ENCODE assay signal across 8 cellular contexts in the genomic region with DNA sequence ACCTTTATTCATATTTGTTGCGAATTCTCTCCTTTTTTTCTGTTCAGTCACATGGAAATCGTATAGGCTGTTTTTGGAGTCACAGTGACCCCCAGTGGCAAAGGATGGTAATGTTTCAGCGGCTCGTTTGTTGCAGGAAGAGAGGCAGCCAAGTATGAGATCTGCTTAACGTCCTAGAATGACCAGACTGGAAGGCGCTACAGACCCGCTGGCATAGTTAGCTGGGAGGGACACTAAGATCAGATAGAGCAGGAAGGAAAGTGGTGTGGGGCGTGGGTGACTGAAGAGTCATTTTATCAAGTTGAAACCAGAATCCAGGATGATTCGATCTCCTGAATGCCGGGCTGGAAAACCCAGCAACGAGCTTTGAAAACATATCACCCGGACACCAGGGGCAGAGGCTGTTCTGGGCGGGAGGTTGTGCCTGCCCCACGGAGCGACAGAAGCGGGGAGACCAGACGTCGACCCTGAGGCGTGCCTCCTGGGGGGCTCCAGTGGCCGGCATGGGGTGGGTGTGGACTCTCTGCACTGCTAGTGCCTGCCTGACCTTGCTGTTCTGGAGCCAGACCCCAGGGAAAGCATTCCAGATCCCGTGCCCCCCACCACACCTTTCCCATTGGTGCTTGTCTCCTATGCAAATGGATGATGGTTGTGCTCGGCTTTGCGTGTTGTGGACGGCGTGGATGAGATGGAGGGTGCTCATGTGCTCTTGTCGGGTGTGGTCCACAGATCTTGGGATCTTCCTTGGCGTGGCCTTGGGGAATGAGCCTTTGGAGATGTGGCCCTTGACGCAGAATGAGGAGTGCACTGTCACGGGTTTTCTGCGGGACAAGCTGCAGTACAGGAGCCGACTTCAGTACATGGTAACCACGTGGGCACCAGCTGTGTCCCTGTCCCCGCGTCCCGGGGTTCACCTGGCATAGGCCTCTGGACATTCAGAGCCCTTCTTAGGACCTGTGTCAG. TPM values are rescaled to one million over a fixed set of nuclear protein-coding genes. Genes with fewer than 3 reads are reported as not detected.
DNase-seq lines count a peak whose midpoint lies in the region; ATAC-seq and TF ChIP-seq lines count a peak whose summit lies in the region.

No MANE protein-coding gene starts in this region.

- H3K4me3 Mint-ChIP-seq in activated naive CD8-positive, alpha-beta T cell treated with anti-CD3 and anti-CD28 coated beads, Interleukin-2, amount 10 ng/mL, durations not matched to agents 7 days and 5 days = peak overlapping the region; percentile 84
- H3K4me3 Mint-ChIP-seq in type B pancreatic cell = peak overlapping the region; percentile 21

- peak overlapping the region; percentile 90 for H3K27ac Mint-ChIP-seq in activated naive CD8-positive, alpha-beta T cell treated with anti-CD3 and anti-CD28 coated beads, Interleukin-2, amount 10 ng/mL, durations not matched to agents 7 days and 5 days
- peak overlapping the region; percentile 5 for H3K27ac Mint-ChIP-seq in type B pancreatic cell

- DNase-seq in NK-92 treated with Interleukin-12 subunit alpha and Interleukin-12 subunit beta, amount 100 ng/mL, for 24 hours (lab: John Stamatoyannopoulos, UW) = peak; percentile 15
- DNase-seq in NK-92 (lab: John Stamatoyannopoulos, UW; ENCODE audit: unreplicated experiment) (no peak), NAMALWA (ENCODE audit: low spot score) (peak; percentile 92), SW 1271 (lab: John Stamatoyannopoulos, UW) (peak; percentile 41 to 80), cardiac muscle cell (ENCODE audit: low read depth in 1 of 2, low spot score in 1 of 2) (peak; percentile 79 to 88), posterior vena cava (ENCODE audit: low spot score) (peak; percentile 88), type B pancreatic cell (ENCODE audit: extremely low spot score, unreplicated experiment) (peak; percentile 83)
- peak; percentile 81 for DNase-seq in activated naive CD8-positive, alpha-beta T cell treated with anti-CD3 and anti-CD28 coated beads, Interleukin-2, amount 10 ng/mL, durations not matched to agents 7 days and 5 days

- H3K27ac ChIP-seq in cardiac muscle cell = no peak overlapping the region

- H3K27me3 ChIP-seq in cardiac muscle cell = no peaks in the 10 kb centered on the region

- H3K4me1 Mint-ChIP-seq in activated naive CD8-positive, alpha-beta T cell treated with anti-CD3 and anti-CD28 coated beads, Interleukin-2, amount 10 ng/mL, durations not matched to agents 7 days and 5 days = peaks cover 4% of the 10 kb centered on the region
- H3K4me1 Mint-ChIP-seq in type B pancreatic cell (ENCODE audit: unreplicated experiment) = peaks cover 6% of the 10 kb centered on the region

- no peaks in the 10 kb centered on the region for H3K9me3 ChIP-seq in cardiac muscle cell (ENCODE audit: low read depth)

- ATAC-seq in activated naive CD8-positive, alpha-beta T cell treated with anti-CD3 and anti-CD28 coated beads, Interleukin-2, amount 10 ng/mL, durations not matched to agents 7 days and 5 days (ENCODE audit: low read depth) = peak; percentile 83

- H3K9me3 Mint-ChIP-seq in activated naive CD8-positive, alpha-beta T cell treated with anti-CD3 and anti-CD28 coated beads, Interleukin-2, amount 10 ng/mL, durations not matched to agents 7 days and 5 days = no peaks in the 10 kb centered on the region
- H3K9me3 Mint-ChIP-seq in type B pancreatic cell = no peaks in the 10 kb centered on the region

- POLR2A ChIA-PET in activated naive CD8-positive, alpha-beta T cell treated with anti-CD3 and anti-CD28 coated beads, Interleukin-2, amount 10 ng/mL, durations not matched to agents 7 days and 5 days (lab: Charles Lee) = interaction anchor here (1.4 kb wide), 2 partner anchors 145 to 365 kb away, joined by 3 read pairs; partner anchors contain the start of gene AARS1

- TF ChIP-seq CTCF in cardiac muscle cell (IDR thresholded peaks at IDR 0.05; ENCODE audit: low read depth, low read length) (peak; percentile 83), type B pancreatic cell (conservative IDR thresholded peaks at IDR 0.05) (peak; percentile 94)

- no peaks in the 10 kb centered on the region for H3K36me3 ChIP-seq in cardiac muscle cell

- H3K27me3 Mint-ChIP-seq in activated naive CD8-positive, alpha-beta T cell treated with anti-CD3 and anti-CD28 coated beads, Interleukin-2, amount 10 ng/mL, durations not matched to agents 7 days and 5 days = peaks cover 6% of the 10 kb centered on the region
- H3K27me3 Mint-ChIP-seq in type B pancreatic cell = no peaks in the 10 kb centered on the region

- H3K36me3 Mint-ChIP-seq in activated naive CD8-positive, alpha-beta T cell treated with anti-CD3 and anti-CD28 coated beads, Interleukin-2, amount 10 ng/mL, durations not matched to agents 7 days and 5 days = no peaks in the 10 kb centered on the region
- H3K36me3 Mint-ChIP-seq in type B pancreatic cell = no peaks in the 10 kb centered on the region

- intact Hi-C loops in posterior vena cava (cut with DNase I) = loop anchor here (10.0 kb wide), 4 partner anchors 79 to 289 kb away; partner anchors contain the start of genes COG4 (in 1 of the 2) and SF3B3 (in 1 of the 2)

- no peaks in the 10 kb centered on the region for H3K4me1 ChIP-seq in cardiac muscle cell (ENCODE audit: low read depth)

- no peak overlapping the region for H3K4me3 ChIP-seq in cardiac muscle cell

RNA-seq across cellular contexts. Expression of gene IL34, which starts 7.7 kb away (rescaled TPM):
- under 1 TPM in 1 of 2 experiments, not detected in 1; 0.42 TPM for total RNA-seq in activated naive CD8-positive, alpha-beta T cell treated with anti-CD3 and anti-CD28 coated beads, Interleukin-2, amount 10 ng/mL, durations not matched to agents 7 days and 5 days
- not detected in 2 replicates for total RNA-seq in cardiac muscle cell
- 0.10 TPM in 1 of 2 replicates, not detected in the other for polyA plus RNA-seq in cardiac muscle cell
- total RNA-seq in posterior vena cava = 1 to 10 TPM; 4.0 to 4.3 TPM
- 0.40 TPM in 1 of 2 replicates, not detected in the other for total RNA-seq in type B pancreatic cell (ENCODE audit: low replicate concordance)

RNA-seq across cellular contexts. Expression of gene MTSS2, which starts 31.8 kb away (rescaled TPM):
- total RNA-seq in activated naive CD8-positive, alpha-beta T cell treated with anti-CD3 and anti-CD28 coated beads, Interleukin-2, amount 10 ng/mL, durations not matched to agents 7 days and 5 days = 1 to 10 TPM; 4.6 to 4.8 TPM
- total RNA-seq in cardiac muscle cell = 47.2 and 82.3 TPM in 2 replicates
- polyA plus RNA-seq in cardiac muscle cell = 12.4 and 22.7 TPM in 2 replicates
- 100 to 1,000 TPM; 116 to 145 TPM for total RNA-seq in posterior vena cava
- 92.2 and 118 TPM in 2 replicates for total RNA-seq in type B pancreatic cell (ENCODE audit: low replicate concordance)
